8 cellular contexts compared by ENCODE assay signal in the genomic region with DNA sequence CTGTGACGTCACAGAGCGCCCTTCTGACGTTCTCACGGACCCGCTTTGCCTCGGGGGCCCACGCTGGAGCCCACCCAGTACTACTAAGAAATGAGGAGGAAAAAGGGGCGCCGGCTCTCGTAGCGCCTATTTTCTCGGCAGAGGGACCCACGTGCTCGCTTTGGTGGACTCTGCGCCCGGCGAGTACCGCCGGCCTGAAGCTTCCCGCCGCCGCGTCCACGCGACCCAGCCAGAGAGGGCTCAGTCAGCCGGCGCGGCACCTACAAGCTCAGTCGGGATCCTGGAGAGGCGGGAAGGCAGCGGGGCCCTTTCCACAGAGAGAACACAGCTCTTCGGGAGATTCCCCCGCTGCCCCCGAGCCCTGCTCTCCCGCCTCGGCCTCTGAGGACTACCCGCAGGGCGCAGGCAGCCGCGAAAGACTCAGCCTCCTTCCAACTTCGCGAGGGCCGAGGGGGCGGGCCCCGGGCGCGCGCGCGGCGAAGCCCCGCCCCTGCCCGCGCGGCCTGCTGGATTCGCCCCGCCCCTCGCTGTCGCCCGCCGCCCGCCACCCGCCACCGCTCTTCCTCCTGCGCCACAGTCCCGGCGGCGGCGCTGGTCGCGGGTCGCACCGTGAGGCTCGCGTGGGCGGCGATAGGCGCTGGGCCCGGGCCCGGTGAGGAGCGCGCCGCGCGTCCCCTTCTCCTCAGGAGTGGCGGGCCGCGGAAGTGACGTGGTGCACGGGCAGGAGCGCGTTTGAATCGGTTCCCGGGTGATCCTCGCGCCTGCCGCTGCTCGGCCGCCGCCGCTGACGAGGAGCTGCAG. TPM values are rescaled to one million over a fixed set of nuclear protein-coding genes. Genes with fewer than 3 reads are reported as not detected.
DNase-seq lines count a peak whose midpoint lies in the region; ATAC-seq and TF ChIP-seq lines count a peak whose summit lies in the region.

SMCHD1 (plus strand) TSS at position 574 of the 801 bp plus-strand sequence. CDS start 350 bp downstream, outside the sequence.

- POLR2A ChIA-PET in BJ (lab: Charles Lee): no interaction called here

- H3K4me1 ChIP-seq in colonic mucosa: peaks cover 13% of the 10 kb centered on the region

- H3K27ac Mint-ChIP-seq in activated CD4-positive, alpha-beta T cell treated with anti-CD3 and anti-CD28 coated beads, Interleukin-2, amount 10 ng/mL, durations not matched to agents 24 days and 14 days: peak within 1 kb of the TSS; percentile 100

- ATAC-seq in HG03432 (IDR thresholded peaks at IDR 0.05; ENCODE audit: unreplicated experiment) (peak; percentile 75), left colon (peak; percentile 75)

- H3K36me3 ChIP-seq in BJ (ENCODE audit: control insufficient read depth, insufficient read depth, low read length) (no peaks in the 10 kb centered on the region), colonic mucosa (no peaks in the 10 kb centered on the region)

- H3K9ac ChIP-seq in colonic mucosa (ENCODE audit: low read depth in 2 of 2, low read length in 2 of 2): peak within 1 kb of the TSS; percentile 95 to 99

- peak within 1 kb of the TSS; percentile 94 for H3K4me3 Mint-ChIP-seq in activated CD4-positive, alpha-beta T cell treated with anti-CD3 and anti-CD28 coated beads, Interleukin-2, amount 10 ng/mL, durations not matched to agents 24 days and 14 days

- H3K9me3 ChIP-seq in colonic mucosa: no peaks in the 10 kb centered on the region

- no peak for TF ChIP-seq CTCF in BJ (IDR thresholded peaks at IDR 0.05; ENCODE audit: insufficient read depth, low read depth, low read length)
- no peak for TF ChIP-seq CTCF in colonic mucosa (IDR thresholded peaks at IDR 0.05)

- intact Hi-C loops in activated CD4-positive, alpha-beta T cell treated with anti-CD3 and anti-CD28 coated beads, Interleukin-2, amount 10 ng/mL, durations not matched to agents 24 days and 14 days (cut with micrococcal nuclease): loop anchor here (2.0 to 5.0 kb wide), 5 partner anchors 68 to 607 kb away; partner anchors contain the start of genes LPIN2, MYL12A and MYL12B
- intact Hi-C loops in colonic mucosa (cut with DNase I) (loop anchor here (5.0 kb wide), 1 partner anchor 83 kb away; the partner anchor contains the start of genes METTL4 and NDC80), left colon (cut with DNase I, micrococcal nuclease) (loop anchor here in 1 of 2 donors (10.0 kb wide), 1 partner anchor 81 kb away; the partner anchor contains the start of genes METTL4 and NDC80)

- CTCF ChIA-PET in BJ (lab: Yijun Ruan, JAX): interaction anchor here (0.6 kb wide), 1 partner anchor 48 kb away, joined by 3 read pairs; no protein-coding TSS in a partner anchor

- peak within 1 kb of the TSS; percentile 97 for H3K27ac ChIP-seq in colonic mucosa

- H3K27me3 Mint-ChIP-seq in activated CD4-positive, alpha-beta T cell treated with anti-CD3 and anti-CD28 coated beads, Interleukin-2, amount 10 ng/mL, durations not matched to agents 24 days and 14 days: no peaks in the 10 kb centered on the region

- DNase-seq in BJ (ENCODE audit: low read depth): no peak
- peak; percentile 66 for DNase-seq in GM19238 (ENCODE audit: insufficient read length, low spot score)
- peak; percentile 59 to 67 for DNase-seq in NCI-H524 (lab: John Stamatoyannopoulos, UW)
- peak; percentile 96 for DNase-seq in activated CD4-positive, alpha-beta T cell treated with anti-CD3 and anti-CD28 coated beads, Interleukin-2, amount 10 ng/mL, durations not matched to agents 24 days and 14 days
- DNase-seq in colonic mucosa: peak; percentile 87
- DNase-seq in left colon: peak; percentile 82 to 92
- DNase-seq in stimulated activated CD4-positive, alpha-beta T cell treated with anti-CD3 and anti-CD28 coated beads, Interleukin-1b, Interleukin-23, amount 100 ng/mL, for 48 hours: peak; percentile 93

- H3K9me3 Mint-ChIP-seq in activated CD4-positive, alpha-beta T cell treated with anti-CD3 and anti-CD28 coated beads, Interleukin-2, amount 10 ng/mL, durations not matched to agents 24 days and 14 days: no peaks in the 10 kb centered on the region

- H3K27me3 ChIP-seq in BJ (ENCODE audit: control insufficient read depth, insufficient read depth, low read length) (no peaks in the 10 kb centered on the region), colonic mucosa (no peaks in the 10 kb centered on the region)

- peaks cover 30% of the 10 kb centered on the region for H3K4me1 Mint-ChIP-seq in activated CD4-positive, alpha-beta T cell treated with anti-CD3 and anti-CD28 coated beads, Interleukin-2, amount 10 ng/mL, durations not matched to agents 24 days and 14 days

- H3K4me3 ChIP-seq in BJ (ENCODE audit: low read depth, low read length): peak within 1 kb of the TSS; percentile 94
- H3K4me3 ChIP-seq in colonic mucosa: peak within 1 kb of the TSS; percentile 86

- H3K36me3 Mint-ChIP-seq in activated CD4-positive, alpha-beta T cell treated with anti-CD3 and anti-CD28 coated beads, Interleukin-2, amount 10 ng/mL, durations not matched to agents 24 days and 14 days (ENCODE audit: low read depth): peaks cover 13% of the 10 kb centered on the region

RNA-seq across cellular contexts. Expression of gene SMCHD1, which starts in this region (rescaled TPM):
- 10.5 and 23.4 TPM in 2 replicates for polyA plus RNA-seq in BJ (2011; rRNA removed)
- polyA minus RNA-seq in BJ (2011; rRNA and poly(A)+ RNA removed): 29.4 and 30.5 TPM in 2 replicates
- total RNA-seq in activated CD4-positive, alpha-beta T cell treated with anti-CD3 and anti-CD28 coated beads, Interleukin-2, amount 10 ng/mL, durations not matched to agents 24 days and 14 days: 98.4 and 109 TPM in 2 replicates
- total RNA-seq in colonic mucosa: 10 to 100 TPM; 36.5 to 43.3 TPM
- total RNA-seq in left colon: 10 to 100 TPM; 46.5 to 62.0 TPM
